Comparison of ENCODE assay signal across 8 cellular contexts in genomic region chr2:60553496-60553991, GRCh38. TPM values are rescaled to one million over a fixed set of nuclear protein-coding genes. Genes with fewer than 3 reads are reported as not detected.
DNase-seq lines count a peak whose midpoint lies in the region; ATAC-seq, FAIRE-seq and TF ChIP-seq lines count a peak whose summit lies in the region.

BCL11A (minus strand) TSS chr2:60553654; CDS start chr2:60553270, 384 bp downstream.

- peaks cover 98% of the 10 kb centered on the region for H3K27me3 ChIP-seq in A673 (replicated peaks; ENCODE audit: insufficient read depth, low read depth, low read length, poor library complexity)
- H3K27me3 ChIP-seq in vagina, result no peaks in the 10 kb centered on the region

- H3K4me3 ChIP-seq in A673 (ENCODE audit: low read depth, low read length, poor library complexity, severe bottlenecking) (peak within 1 kb of the TSS; percentile 51), mucosa of descending colon (peak within 1 kb of the TSS; percentile 37), vagina (peak within 1 kb of the TSS; percentile 49 to 55)

- H3K27ac ChIP-seq in A673 (ENCODE audit: low read depth, low read length, poor library complexity, severe bottlenecking) (no peak within 1 kb of the TSS), vagina (peak within 1 kb of the TSS; percentile 64)

- H3K27ac Mint-ChIP-seq in endothelial cell (ENCODE audit: unreplicated experiment), result no peak within 1 kb of the TSS

- H3K4me3 Mint-ChIP-seq in endothelial cell (ENCODE audit: unreplicated experiment), result peak within 1 kb of the TSS; percentile 93

- intact Hi-C loops in A673 (cut with micrococcal nuclease; ENCODE audit: unreplicated experiment) (loop anchor here (5.0 to 10.0 kb wide), 3 partner anchors 1251 to 1789 kb away; no protein-coding TSS in a partner anchor), mucosa of descending colon (cut with DNase I, micrococcal nuclease) (loop anchor here (5.0 to 10.0 kb wide), 4 partner anchors 339 to 1529 kb away; no protein-coding TSS in a partner anchor), vagina (cut with DNase I) (no loop called here)

- H3K9me3 ChIP-seq in A673 (ENCODE audit: low read depth, low read length, poor library complexity, severe bottlenecking) (no peaks in the 10 kb centered on the region), mucosa of descending colon (no peaks in the 10 kb centered on the region), vagina (no peaks in the 10 kb centered on the region)

- peaks cover 38% of the 10 kb centered on the region for H3K4me1 ChIP-seq in A673 (ENCODE audit: insufficient read depth, low read length, poor library complexity, severe bottlenecking)
- H3K4me1 ChIP-seq in mucosa of descending colon (ENCODE audit: low read depth), result peaks cover 23% of the 10 kb centered on the region
- H3K4me1 ChIP-seq in vagina, result peaks cover 71% of the 10 kb centered on the region

- H3K9me3 Mint-ChIP-seq in endothelial cell (ENCODE audit: unreplicated experiment), result no peaks in the 10 kb centered on the region

- POLR2A ChIA-PET in A673 (lab: Charles Lee; ENCODE audit: low non-redundant PET), result no interaction called here

- H3K4me1 Mint-ChIP-seq in endothelial cell (ENCODE audit: unreplicated experiment), result peaks cover 11% of the 10 kb centered on the region

- H3K36me3 ChIP-seq in A673 (ENCODE audit: insufficient read depth, low read length, poor library complexity, severe bottlenecking) (no peaks in the 10 kb centered on the region), mucosa of descending colon (ENCODE audit: low read depth) (no peaks in the 10 kb centered on the region), vagina (no peaks in the 10 kb centered on the region)

- no peak for TF ChIP-seq CTCF in A673 (conservative IDR thresholded peaks at IDR 0.05; ENCODE audit: low read depth, low read length)
- no peak for TF ChIP-seq CTCF in endothelial cell (IDR thresholded peaks at IDR 0.05; ENCODE audit: unreplicated experiment)
- no peak for TF ChIP-seq CTCF in mucosa of descending colon (IDR thresholded peaks at IDR 0.05)
- TF ChIP-seq CTCF in vagina (IDR thresholded peaks at IDR 0.05), result no peak
- no peak for TF ChIP-seq CTCF in D721Med (IDR thresholded peaks at IDR 0.05; ENCODE audit: insufficient read depth, missing control alignments)

- peak; percentile 47 for ATAC-seq in SK-N-SH treated with all-trans-retinoic acid at 6 μM for 48 hours
- ATAC-seq in mucosa of descending colon, result peak; percentile 58

- H3K27me3 Mint-ChIP-seq in endothelial cell (ENCODE audit: unreplicated experiment), result peaks cover 6% of the 10 kb centered on the region

- CTCF ChIA-PET in A673 (lab: Charles Lee), result no interaction called here

- BruUV-seq in A673 (replicated peaks; lab: Mats Ljungman, UMichigan), result no TSS peak

- DNase-seq in A673 (ENCODE audit: low spot score) (peak; percentile 40), NCI-H1048 (lab: John Stamatoyannopoulos, UW) (peak; percentile 54), endothelial cell (ENCODE audit: low spot score) (peak; percentile 71), mucosa of descending colon (peak; percentile 75 to 80 (median 76)), vagina (ENCODE audit: extremely low spot score in 2 of 2) (no peak), D721Med (ENCODE audit: insufficient read length, low spot score) (no peak)

- no peaks in the 10 kb centered on the region for H3K36me3 Mint-ChIP-seq in endothelial cell (ENCODE audit: low read depth, unreplicated experiment)

- TF ChIP-seq POLR2A in GM15510 (IDR thresholded peaks at IDR 0.05; ENCODE audit: borderline replicate concordance, extremely low read depth, insufficient read length) (peak; percentile 21), vagina (IDR thresholded peaks at IDR 0.05) (no peak)

- no peak for FAIRE-seq in D721Med (lab: Jason Lieb, UNC)

TF ChIP-seq in SK-N-SH treated with all-trans-retinoic acid at 6 μM for 48 hours, 23 proteins besides CTCF, POLR2A, EP300 and RAD21:
- TF ChIP-seq PATZ1 (CRISPR knock-in tag; IDR thresholded peaks at IDR 0.05; ENCODE audit: borderline replicate concordance), result no peak
- TF ChIP-seq TOX (CRISPR knock-in tag; IDR thresholded peaks at IDR 0.05; ENCODE audit: borderline replicate concordance), result no peak
- no peak for TF ChIP-seq SNAI2 (CRISPR knock-in tag; IDR thresholded peaks at IDR 0.05)
- no peak for TF ChIP-seq GLIS3 (CRISPR knock-in tag; IDR thresholded peaks at IDR 0.05)
- TF ChIP-seq ZC3H10 (CRISPR knock-in tag; IDR thresholded peaks at IDR 0.05), result no peak
- no peak for TF ChIP-seq ZNF8 (CRISPR knock-in tag; IDR thresholded peaks at IDR 0.05)
- no peak for TF ChIP-seq ZFP3 (CRISPR knock-in tag; IDR thresholded peaks at IDR 0.05)
- no peak for TF ChIP-seq PPARA (CRISPR knock-in tag; IDR thresholded peaks at IDR 0.05; ENCODE audit: borderline replicate concordance)
- TF ChIP-seq, protein P1, sequence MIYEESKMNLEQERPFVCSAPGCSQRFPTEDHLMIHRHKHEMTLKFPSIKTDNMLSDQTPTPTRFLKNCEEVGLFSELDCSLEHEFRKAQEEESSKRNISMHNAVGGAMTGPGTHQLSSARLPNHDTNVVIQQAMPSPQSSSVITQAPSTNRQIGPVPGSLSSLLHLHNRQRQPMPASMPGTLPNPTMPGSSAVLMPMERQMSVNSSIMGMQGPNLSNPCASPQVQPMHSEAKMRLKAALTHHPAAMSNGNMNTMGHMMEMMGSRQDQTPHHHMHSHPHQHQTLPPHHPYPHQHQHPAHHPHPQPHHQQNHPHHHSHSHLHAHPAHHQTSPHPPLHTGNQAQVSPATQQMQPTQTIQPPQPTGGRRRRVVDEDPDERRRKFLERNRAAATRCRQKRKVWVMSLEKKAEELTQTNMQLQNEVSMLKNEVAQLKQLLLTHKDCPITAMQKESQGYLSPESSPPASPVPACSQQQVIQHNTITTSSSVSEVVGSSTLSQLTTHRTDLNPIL (CRISPR knock-in tag; IDR thresholded peaks at IDR 0.05; ENCODE audit: low read depth), result no peak
- TF ChIP-seq, protein P2, sequence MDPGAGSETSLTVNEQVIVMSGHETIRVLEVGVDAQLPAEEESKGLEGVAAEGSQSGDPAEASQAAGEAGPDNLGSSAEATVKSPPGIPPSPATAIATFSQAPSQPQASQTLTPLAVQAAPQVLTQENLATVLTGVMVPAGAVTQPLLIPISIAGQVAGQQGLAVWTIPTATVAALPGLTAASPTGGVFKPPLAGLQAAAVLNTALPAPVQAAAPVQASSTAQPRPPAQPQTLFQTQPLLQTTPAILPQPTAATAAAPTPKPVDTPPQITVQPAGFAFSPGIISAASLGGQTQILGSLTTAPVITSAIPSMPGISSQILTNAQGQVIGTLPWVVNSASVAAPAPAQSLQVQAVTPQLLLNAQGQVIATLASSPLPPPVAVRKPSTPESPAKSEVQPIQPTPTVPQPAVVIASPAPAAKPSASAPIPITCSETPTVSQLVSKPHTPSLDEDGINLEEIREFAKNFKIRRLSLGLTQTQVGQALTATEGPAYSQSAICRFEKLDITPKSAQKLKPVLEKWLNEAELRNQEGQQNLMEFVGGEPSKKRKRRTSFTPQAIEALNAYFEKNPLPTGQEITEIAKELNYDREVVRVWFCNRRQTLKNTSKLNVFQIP (CRISPR knock-in tag; IDR thresholded peaks at IDR 0.05; ENCODE audit: borderline replicate concordance, low read depth), result no peak
- TF ChIP-seq CSDC2 (CRISPR knock-in tag; IDR thresholded peaks at IDR 0.05), result no peak
- no peak for TF ChIP-seq ZNF70 (CRISPR knock-in tag; IDR thresholded peaks at IDR 0.05)

RNA-seq across cellular contexts. Expression of gene BCL11A, which starts in this region (rescaled TPM):
- total RNA-seq in A673 (2021) (1.3 and 2.8 TPM in 2 replicates), endothelial cell (ENCODE audit: unreplicated experiment) (9.6 TPM), mucosa of descending colon (10 to 100 TPM; 22.8 to 59.6 (median 40.7) TPM), vagina (48.4 TPM)

Comparison
In these comparisons a context has a peak if more than half of its experiments do, and no peak if none do; other contexts are left out.
1. DNase-seq: peak in A673 (single experiment), NCI-H1048 (single experiment), endothelial cell (single experiment) and mucosa of descending colon (3 of 3); none in vagina (0 of 2) and D721Med (single experiment).
2. Peak in every context shown above with its lines, with median percentiles within 50 percentile points of each other: H3K4me3 ChIP-seq.